Comparison of ENCODE assay signal across 2 cellular contexts in the genomic region with DNA sequence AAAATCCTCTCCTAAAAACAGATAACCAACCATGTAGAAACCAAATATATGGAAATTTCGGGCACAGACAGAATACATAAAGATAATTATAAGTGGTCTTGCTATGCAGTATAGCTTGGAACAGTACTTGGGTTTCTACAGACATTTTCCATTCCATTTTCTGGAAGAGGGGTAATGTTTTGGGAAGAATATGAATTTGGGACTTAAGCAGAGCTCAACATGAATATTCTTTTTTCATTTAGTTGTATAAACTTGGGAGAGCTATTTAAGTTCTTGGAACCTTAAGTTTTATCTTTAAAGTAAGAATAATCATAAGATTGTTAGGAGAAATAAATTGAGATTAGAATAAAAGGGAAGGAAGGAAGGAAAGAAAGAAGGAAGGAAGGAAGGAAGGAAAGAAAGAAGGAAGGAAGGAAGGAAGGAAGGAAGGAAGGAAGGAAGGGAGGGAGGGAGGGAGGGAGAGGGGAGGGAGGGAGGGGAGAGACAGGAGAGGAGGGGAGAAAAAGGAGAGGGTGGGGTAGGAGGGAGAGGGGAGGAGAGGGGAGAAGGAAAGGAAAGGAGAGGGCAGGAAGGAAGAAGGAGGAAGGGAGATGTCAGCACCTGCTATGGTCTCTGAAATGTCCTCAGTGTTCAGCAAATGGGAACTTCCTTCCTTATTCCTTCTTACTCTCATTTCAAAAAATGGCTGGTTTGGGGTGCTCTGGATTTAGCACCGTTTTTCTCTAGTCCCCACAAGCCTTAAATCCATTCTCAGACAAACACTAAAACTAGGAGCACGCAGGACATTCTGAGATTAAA.
TF ChIP-seq lines count a peak whose summit lies in the region.

No MANE protein-coding gene starts in this region.

TF ChIP-seq in HepG2, 621 proteins besides CTCF, POLR2A, EP300 and RAD21:
- TF ChIP-seq ZNF160 (CRISPR knock-in tag; IDR thresholded peaks at IDR 0.05): no peak
- peak; percentile 94 for TF ChIP-seq HNRNPK (IDR thresholded peaks at IDR 0.05; ENCODE audit: low read depth, low read length, poor library complexity, severe bottlenecking)
- TF ChIP-seq HINFP (CRISPR knock-in tag; IDR thresholded peaks at IDR 0.05; ENCODE audit: low read depth): no peak
- TF ChIP-seq PCBP1 (IDR thresholded peaks at IDR 0.05; ENCODE audit: borderline replicate concordance, low read depth, low read length): 0 out of 2 replicates have a peak, but pooled peaks have one; percentile 78
- no peak for TF ChIP-seq SMAD1 (CRISPR knock-in tag; IDR thresholded peaks at IDR 0.05; ENCODE audit: borderline replicate concordance, low read depth)
- TF ChIP-seq, protein P1, sequence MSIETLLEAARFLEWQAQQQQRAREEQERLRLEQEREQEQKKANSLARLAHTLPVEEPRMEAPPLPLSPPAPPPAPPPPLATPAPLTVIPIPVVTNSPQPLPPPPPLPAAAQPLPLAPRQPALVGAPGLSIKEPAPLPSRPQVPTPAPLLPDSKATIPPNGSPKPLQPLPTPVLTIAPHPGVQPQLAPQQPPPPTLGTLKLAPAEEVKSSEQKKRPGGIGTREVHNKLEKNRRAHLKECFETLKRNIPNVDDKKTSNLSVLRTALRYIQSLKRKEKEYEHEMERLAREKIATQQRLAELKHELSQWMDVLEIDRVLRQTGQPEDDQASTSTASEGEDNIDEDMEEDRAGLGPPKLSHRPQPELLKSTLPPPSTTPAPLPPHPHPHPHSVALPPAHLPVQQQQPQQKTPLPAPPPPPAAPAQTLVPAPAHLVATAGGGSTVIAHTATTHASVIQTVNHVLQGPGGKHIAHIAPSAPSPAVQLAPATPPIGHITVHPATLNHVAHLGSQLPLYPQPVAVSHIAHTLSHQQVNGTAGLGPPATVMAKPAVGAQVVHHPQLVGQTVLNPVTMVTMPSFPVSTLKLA (IDR thresholded peaks at IDR 0.05): no peak
- TF ChIP-seq ZNF782 (CRISPR knock-in tag; IDR thresholded peaks at IDR 0.05; ENCODE audit: borderline replicate concordance): no peak
- no peak for TF ChIP-seq RBM22 (optimal IDR thresholded peaks at IDR 0.05; ENCODE audit: low read length)
- no peak for TF ChIP-seq ADNP (CRISPR knock-in tag; IDR thresholded peaks at IDR 0.05)
- TF ChIP-seq PCBP2 (optimal IDR thresholded peaks at IDR 0.05; ENCODE audit: low read depth, low read length, poor library complexity, severe bottlenecking): peak; percentile 41

TF ChIP-seq in H1, 55 proteins besides CTCF, POLR2A, EP300 and RAD21:
- TF ChIP-seq FOSL1 (IDR thresholded peaks at IDR 0.05; ENCODE audit: insufficient read depth, low read depth, low read length) (no peak), MAFK (IDR thresholded peaks at IDR 0.05; ENCODE audit: low read depth, low read length) (no peak), PHF8 (conservative IDR thresholded peaks at IDR 0.05; ENCODE audit: low read depth, low read length) (no peak), SP4 (IDR thresholded peaks at IDR 0.05; ENCODE audit: low read length) (no peak), SP2 (IDR thresholded peaks at IDR 0.05; ENCODE audit: low read length) (no peak), CHD1 (IDR thresholded peaks at IDR 0.05; ENCODE audit: low read depth, low read length) (no peak), TEAD4 (IDR thresholded peaks at IDR 0.05; ENCODE audit: low read depth, low read length) (no peak)
TF ChIP-seq in H1: peak in this region for 0.
